In genomic region chr12:12239127-12239526, GRCh38 we compare ENCODE assay signal across 1 cellular context.
TF ChIP-seq lines count a peak whose summit lies in the region.

No MANE protein-coding gene starts in this region.

TF ChIP-seq in GM23338, 12 proteins besides CTCF, POLR2A, EP300 and RAD21 (continued from another document):
- TF ChIP-seq ZNF462 (CRISPR knock-in tag; IDR thresholded peaks at IDR 0.05) = no peak
TF ChIP-seq in GM23338: peak in this region for 0.
